ENCODE assay signal across 35 cellular contexts in genomic region chr5:79055017-79055416, GRCh38. TPM values are rescaled to one million over a fixed set of nuclear protein-coding genes. Genes with fewer than 3 reads are reported as not detected.
"Had no signal": no experiment of that assay in that cellular context is flagged by ENCODE, and none has a peak within 500 bp of the region (broad histone marks: within the 10 kb centered on the region; RNA-seq: fewer than 3 reads in every experiment).

No MANE protein-coding gene starts in this region.

- H3K4me1 ChIP-seq: Peyer's patch, SJSA1 had no signal

- H3K27me3 Mint-ChIP-seq: activated naive CD8-positive, alpha-beta T cell; brain had no signal

- H3K4me1 Mint-ChIP-seq: activated CD4-positive, alpha-beta memory T cell treated with anti-CD3 and anti-CD28 coated beads, Interleukin-2, amount 10 ng/mL, durations not matched to agents 7 days and 5 days; activated CD8-positive, alpha-beta memory T cell treated with anti-CD3 and anti-CD28 coated beads, Interleukin-2, amount 10 ng/mL, durations not matched to agents 7 days and 5 days; activated naive CD4-positive, alpha-beta T cell treated with anti-CD3 and anti-CD28 coated beads, Interleukin-2, amount 10 ng/mL, durations not matched to agents 7 days and 5 days; brain had no signal

- H3K27me3 ChIP-seq: Peyer's patch, SJSA1 had no signal

- H3K9ac ChIP-seq: KMS-11, SK-N-SH had no signal

- H3K27ac Mint-ChIP-seq: activated CD4-positive, alpha-beta memory T cell treated with anti-CD3 and anti-CD28 coated beads, Interleukin-2, amount 10 ng/mL, durations not matched to agents 7 days and 5 days; activated CD8-positive, alpha-beta memory T cell treated with anti-CD3 and anti-CD28 coated beads, Interleukin-2, amount 10 ng/mL, durations not matched to agents 7 days and 5 days; activated naive CD4-positive, alpha-beta T cell treated with anti-CD3 and anti-CD28 coated beads, Interleukin-2, amount 10 ng/mL, durations not matched to agents 7 days and 5 days; activated naive CD8-positive, alpha-beta T cell; activated naive CD8-positive, alpha-beta T cell treated with anti-CD3 and anti-CD28 coated beads, Interleukin-2, amount 50 U/mL, for 24 hours; brain; T-helper 1 cell treated with Interleukin-12 subunit alpha and Interleukin-12 subunit beta and Interleukin-4 antibody, amounts not matched to agents 30 μg/mL and 1 μg/mL, for 36 hours; T-helper 2 cell treated with Interferon-gamma antibody and Interleukin-4, amounts not matched to agents 5 μg/mL and 100 μg/mL, for 36 hours; WTC11 had no signal

- ATAC-seq: activated CD8-positive, alpha-beta memory T cell treated with anti-CD3 and anti-CD28 coated beads, Interleukin-2, amount 10 ng/mL, durations not matched to agents 7 days and 5 days; activated naive CD8-positive, alpha-beta T cell treated with anti-CD3 and anti-CD28 coated beads, Interleukin-2, amount 50 U/mL, for 24 hours; PC-3; WTC11 had no signal

- H3K36me3 ChIP-seq: Peyer's patch, SJSA1 had no signal

- DNase-seq: activated CD4-positive, alpha-beta memory T cell treated with anti-CD3 and anti-CD28 coated beads, Interleukin-2, amount 10 ng/mL, durations not matched to agents 7 days and 5 days; activated CD4-positive, alpha-beta T cell treated with anti-CD3 and anti-CD28 coated beads for 48 hours; activated CD4-positive, CD25-positive, alpha-beta regulatory T cell treated with anti-CD3 and anti-CD28 coated beads, Interleukin-2, amount 50 U/mL, for 72 hours; activated CD8-positive, alpha-beta memory T cell treated with anti-CD3 and anti-CD28 coated beads for 24 hours; activated CD8-positive, alpha-beta memory T cell treated with anti-CD3 and anti-CD28 coated beads, Interleukin-2, amount 10 ng/mL, durations not matched to agents 7 days and 5 days; activated CD8-positive, alpha-beta memory T cell treated with anti-CD3 and anti-CD28 coated beads, Interleukin-2, amount 50 U/mL, for 48 hours; activated effector memory CD4-positive, alpha-beta T cell treated with Interleukin-2 at 50 U/mL for 16 hours; activated naive CD4-positive, alpha-beta T cell treated with anti-CD3 and anti-CD28 coated beads, Interleukin-2, amount 10 ng/mL, durations not matched to agents 7 days and 5 days; activated naive CD8-positive, alpha-beta T cell treated with anti-CD3 and anti-CD28 coated beads, Interleukin-2, amount 50 U/mL, for 24 hours; activated T-cell treated with anti-CD3 and anti-CD28 coated beads, Interleukin-2, amount 50 U/mL, for 48 hours; anterior cingulate cortex; central memory CD4-positive, alpha-beta T cell; MM.1S; MV-4-11; NCI-H1092; NCI-H1436 treated with DMSO at 0.1 percent for 48 hours; NCI-H1694 treated with DMSO at 0.1 percent for 48 hours; NCI-H2029; NCI-H2171; NCI-H510A; NCI-H748 treated with DMSO at 0.1 percent for 48 hours; NK-92 treated with Interleukin-12 subunit alpha and Interleukin-12 subunit beta, amount 100 ng/mL, for 24 hours; PC-3; Peyer's patch; RPMI8226; SHP77 treated with DMSO at 0.1 percent for 48 hours; SK-N-SH had no signal

- H3K9me2 ChIP-seq: SK-N-SH had no signal

- H3K27ac ChIP-seq: KMS-11, Peyer's patch, SJSA1 had no signal

- H3K9me3 Mint-ChIP-seq: activated CD4-positive, alpha-beta memory T cell treated with anti-CD3 and anti-CD28 coated beads, Interleukin-2, amount 10 ng/mL, durations not matched to agents 7 days and 5 days; activated naive CD4-positive, alpha-beta T cell treated with anti-CD3 and anti-CD28 coated beads, Interleukin-2, amount 10 ng/mL, durations not matched to agents 7 days and 5 days; activated naive CD8-positive, alpha-beta T cell treated with anti-CD3 and anti-CD28 coated beads, Interleukin-2, amount 50 U/mL, for 24 hours; T-helper 1 cell treated with Interleukin-12 subunit alpha and Interleukin-12 subunit beta and Interleukin-4 antibody, amounts not matched to agents 30 μg/mL and 1 μg/mL, for 36 hours; T-helper 2 cell treated with Interferon-gamma antibody and Interleukin-4, amounts not matched to agents 5 μg/mL and 100 μg/mL, for 36 hours; WTC11 had no signal

- H3K4me3 Mint-ChIP-seq: activated CD4-positive, alpha-beta memory T cell treated with anti-CD3 and anti-CD28 coated beads, Interleukin-2, amount 10 ng/mL, durations not matched to agents 7 days and 5 days; activated CD8-positive, alpha-beta memory T cell treated with anti-CD3 and anti-CD28 coated beads, Interleukin-2, amount 10 ng/mL, durations not matched to agents 7 days and 5 days; activated naive CD4-positive, alpha-beta T cell treated with anti-CD3 and anti-CD28 coated beads, Interleukin-2, amount 10 ng/mL, durations not matched to agents 7 days and 5 days; activated naive CD8-positive, alpha-beta T cell; activated naive CD8-positive, alpha-beta T cell treated with anti-CD3 and anti-CD28 coated beads, Interleukin-2, amount 50 U/mL, for 24 hours; brain; T-helper 1 cell treated with Interleukin-12 subunit alpha and Interleukin-12 subunit beta and Interleukin-4 antibody, amounts not matched to agents 30 μg/mL and 1 μg/mL, for 36 hours; T-helper 2 cell treated with Interferon-gamma antibody and Interleukin-4, amounts not matched to agents 5 μg/mL and 100 μg/mL, for 36 hours; WTC11 had no signal

- H3K4me2 ChIP-seq: KMS-11, SK-N-SH had no signal

- H3K4me3 ChIP-seq: Peyer's patch, SJSA1 had no signal

- H3K36me3 Mint-ChIP-seq: activated CD8-positive, alpha-beta memory T cell treated with anti-CD3 and anti-CD28 coated beads, Interleukin-2, amount 10 ng/mL, durations not matched to agents 7 days and 5 days; activated naive CD4-positive, alpha-beta T cell treated with anti-CD3 and anti-CD28 coated beads, Interleukin-2, amount 10 ng/mL, durations not matched to agents 7 days and 5 days; activated naive CD8-positive, alpha-beta T cell; brain; WTC11 had no signal

- H3K9me3 ChIP-seq: SK-N-SH had no signal

RNA-seq across cellular contexts. Expression of gene DMGDH, which starts 14.5 kb away (rescaled TPM):
- total RNA-seq: PC-3, SJSA1 had no signal

RNA-seq across cellular contexts. Expression of gene BHMT2, which starts 14.6 kb away (rescaled TPM):
- total RNA-seq: activated CD4-positive, alpha-beta memory T cell treated with anti-CD3 and anti-CD28 coated beads, Interleukin-2, amount 10 ng/mL, durations not matched to agents 7 days and 5 days; activated CD8-positive, alpha-beta memory T cell treated with anti-CD3 and anti-CD28 coated beads, Interleukin-2, amount 10 ng/mL, durations not matched to agents 7 days and 5 days; PC-3; SJSA1 had no signal
- polyA plus RNA-seq: SK-N-SH had no signal

RNA-seq across cellular contexts. Expression of gene BHMT, which starts 56.6 kb away (rescaled TPM):
- total RNA-seq: activated CD4-positive, alpha-beta memory T cell treated with anti-CD3 and anti-CD28 coated beads, Interleukin-2, amount 10 ng/mL, durations not matched to agents 7 days and 5 days; activated CD8-positive, alpha-beta memory T cell treated with anti-CD3 and anti-CD28 coated beads, Interleukin-2, amount 10 ng/mL, durations not matched to agents 7 days and 5 days; LHCN-M2; PC-3; Peyer's patch; SJSA1 had no signal
- polyA plus RNA-seq: SK-N-SH had no signal
